Comparison of ENCODE assay signal across 1 cellular context in genomic region chr19:34510904-34511303, GRCh38. TPM values are rescaled to one million over a fixed set of nuclear protein-coding genes. Genes with fewer than 3 reads are reported as not detected.
"Had no signal": no experiment of that assay in that cellular context is flagged by ENCODE, and none has a peak within 500 bp of the region (broad histone marks: within the 10 kb centered on the region; RNA-seq: fewer than 3 reads in every experiment).

No MANE protein-coding gene starts in this region.

RNA-seq across cellular contexts. Expression of gene WTIP, which starts 29.3 kb away (rescaled TPM):
- polyA plus RNA-seq: IgD-negative memory B cell had no signal
